In the genomic region with DNA sequence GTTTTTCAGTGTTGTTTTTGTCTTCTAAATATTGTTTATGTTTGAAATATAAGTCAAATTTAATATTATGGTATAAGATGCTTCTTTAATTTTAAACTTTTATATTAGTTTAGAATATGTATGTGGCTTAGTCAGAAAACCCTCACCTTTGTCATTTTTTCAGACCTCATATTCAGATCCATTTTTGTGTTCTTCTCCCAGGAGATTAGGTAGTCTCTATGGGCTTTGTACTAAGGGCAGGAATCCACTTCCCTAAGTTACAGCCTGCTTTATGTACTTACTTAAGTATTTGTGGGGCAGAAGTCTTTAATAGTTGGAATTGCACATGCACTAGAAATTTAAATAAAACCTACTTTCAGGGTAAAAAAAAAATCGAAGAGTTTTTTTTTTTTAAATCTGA, we compare ENCODE assay signal across 14 cellular contexts.
"Had no signal": no experiment of that assay in that cellular context is flagged by ENCODE, and none has a peak within 500 bp of the region (broad histone marks: within the 10 kb centered on the region; RNA-seq: fewer than 3 reads in every experiment).

No MANE protein-coding gene starts in this region.

- ATAC-seq: activated naive CD8-positive, alpha-beta T cell treated with anti-CD3 and anti-CD28 coated beads, Interleukin-2, amount 50 U/mL, for 24 hours; esophagus mucosa; psoas muscle; right lobe of liver had no signal

- H3K4me1 ChIP-seq: colonic mucosa, psoas muscle, right lobe of liver had no signal

- H3K27me3 ChIP-seq: cardiac muscle cell, colonic mucosa, right lobe of liver had no signal

- DNase-seq: activated CD4-positive, alpha-beta T cell treated with anti-CD3 and anti-CD28 coated beads for 1 hour; activated CD4-positive, alpha-beta T cell treated with anti-CD3 and anti-CD28 coated beads, Interleukin-2, amount 50 U/mL, for 4 hours; activated naive CD4-positive, alpha-beta T cell treated with anti-CD3 and anti-CD28 coated beads for 36 hours; activated naive CD8-positive, alpha-beta T cell treated with anti-CD3 and anti-CD28 coated beads, Interleukin-2, amount 50 U/mL, for 24 hours; colonic mucosa; nephron progenitor cell; psoas muscle; right lobe of liver; stimulated activated CD4-positive, alpha-beta T cell treated with anti-CD3 and anti-CD28 coated beads, Interleukin-1b, Interleukin-23, amount 100 ng/mL, for 48 hours; T-helper 1 cell; T1000 had no signal

- H3K36me3 ChIP-seq: cardiac muscle cell, colonic mucosa, right lobe of liver, thoracic aorta had no signal

- H3K4me3 ChIP-seq: cardiac muscle cell, colonic mucosa, psoas muscle, right lobe of liver, thoracic aorta had no signal

- H3K9me3 ChIP-seq: colonic mucosa, psoas muscle, right lobe of liver, thoracic aorta had no signal

- H3K27ac ChIP-seq: cardiac muscle cell, colonic mucosa, psoas muscle, right lobe of liver, thoracic aorta had no signal
